ENCODE assay signal across 22 cellular contexts in the genomic region with DNA sequence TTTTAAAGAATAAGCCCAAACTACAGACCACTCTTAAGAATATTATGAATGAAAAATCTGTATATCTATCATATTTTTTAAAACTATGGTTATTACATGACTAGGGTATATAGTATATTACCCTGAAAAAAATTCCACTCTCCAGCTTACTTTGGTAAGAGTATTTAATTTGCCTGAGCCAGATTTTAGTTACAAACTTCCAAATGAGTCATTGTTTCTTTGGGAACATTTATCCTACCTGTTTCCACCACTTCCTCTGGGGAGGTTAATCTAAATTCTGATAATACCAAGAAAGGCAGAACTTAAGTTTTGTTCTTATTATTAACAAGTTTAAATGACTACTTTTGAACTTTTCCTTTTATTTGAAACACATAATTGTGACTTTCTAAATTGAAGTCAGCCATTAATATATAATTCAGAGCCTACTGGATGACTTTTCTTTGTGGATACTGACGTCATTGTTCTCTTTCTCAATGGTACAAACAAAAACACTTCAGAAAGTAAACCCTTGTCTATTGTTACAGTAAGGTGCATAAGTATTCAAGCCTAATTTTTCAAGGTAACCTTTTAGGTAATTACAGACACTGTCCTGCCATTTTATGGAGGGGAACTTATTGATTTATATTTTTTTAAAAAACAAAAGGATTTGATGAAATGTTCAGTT.
"Had no signal": no experiment of that assay in that cellular context is flagged by ENCODE, and none has a peak within 500 bp of the region (broad histone marks: within the 10 kb centered on the region; RNA-seq: fewer than 3 reads in every experiment).

No MANE protein-coding gene starts in this region.

- H3K27me3 ChIP-seq: foreskin keratinocyte, hepatocyte, right lobe of liver, tibial artery, upper lobe of right lung, vagina had no signal

- H3K27ac Mint-ChIP-seq: dendritic cell treated with granulocyte-macrophage colony-stimulating factor and Interleukin-4, amounts not matched to agents 40 ng/mL and 50 ng/mL, for 4 days; endodermal cell; naive thymus-derived CD4-positive, alpha-beta T cell; nephron progenitor cell; stimulated activated memory B cell treated with anti-CD40 and anti-IgM and Interleukin-4, amounts not matched to agents 10 μg/mL and 1 μg/mL and 100 μg/mL, for 72 hours; stimulated activated naive CD8-positive, alpha-beta T cell treated with anti-CD3 and anti-CD28 coated beads, Interleukin-15, Interleukin-2, amounts not matched to agents 100 ng/mL and 50 ng/mL, for 24 hours had no signal

- ATAC-seq: left cardiac atrium; lower lobe of right lung; naive thymus-derived CD4-positive, alpha-beta T cell; upper lobe of right lung had no signal

- H3K4me1 Mint-ChIP-seq: endodermal cell; naive thymus-derived CD4-positive, alpha-beta T cell; nephron progenitor cell; stimulated activated memory B cell treated with anti-CD40 and anti-IgM and Interleukin-4, amounts not matched to agents 10 μg/mL and 1 μg/mL and 100 μg/mL, for 72 hours had no signal

- H3K4me3 ChIP-seq: hepatocyte, left ventricle myocardium inferior, lower lobe of right lung, prostate gland, right lobe of liver, tibial artery, upper lobe of right lung, vagina had no signal

- H3K36me3 ChIP-seq: left ventricle myocardium inferior, lower lobe of right lung, prostate gland, right lobe of liver, tibial artery, upper lobe of right lung, vagina had no signal

- H3K36me3 Mint-ChIP-seq: naive thymus-derived CD4-positive, alpha-beta T cell; stimulated activated memory B cell treated with anti-CD40 and anti-IgM and Interleukin-4, amounts not matched to agents 10 μg/mL and 1 μg/mL and 100 μg/mL, for 72 hours had no signal

- H3K9me3 ChIP-seq: left ventricle myocardium inferior, lower lobe of right lung, prostate gland, right lobe of liver, tibial artery, upper lobe of right lung, vagina had no signal

- DNase-seq: endodermal cell; head of caudate nucleus; left cardiac atrium; left ventricle myocardium inferior; lower lobe of right lung; mesendoderm; naive thymus-derived CD4-positive, alpha-beta T cell; nephron progenitor cell; retina; right lobe of liver; stimulated activated CD4-positive, alpha-beta T cell treated with anti-CD3 and anti-CD28 coated beads, Interleukin-4, amount 100 ng/mL, for 24 hours; tibial artery; upper lobe of right lung had no signal

- H3K27ac ChIP-seq: foreskin keratinocyte, hepatocyte, left ventricle myocardium inferior, lower lobe of right lung, parathyroid adenoma, prostate gland, right lobe of liver, tibial artery, upper lobe of right lung, vagina had no signal

- H3K27me3 Mint-ChIP-seq: dendritic cell treated with granulocyte-macrophage colony-stimulating factor and Interleukin-4, amounts not matched to agents 40 ng/mL and 50 ng/mL, for 4 days; naive thymus-derived CD4-positive, alpha-beta T cell; stimulated activated memory B cell treated with anti-CD40 and anti-IgM and Interleukin-4, amounts not matched to agents 10 μg/mL and 1 μg/mL and 100 μg/mL, for 72 hours; stimulated activated naive CD8-positive, alpha-beta T cell treated with anti-CD3 and anti-CD28 coated beads, Interleukin-15, Interleukin-2, amounts not matched to agents 100 ng/mL and 50 ng/mL, for 24 hours had no signal

- H3K9me3 Mint-ChIP-seq: nephron progenitor cell had no signal

- H3K4me1 ChIP-seq: left ventricle myocardium inferior, lower lobe of right lung, parathyroid adenoma, prostate gland, right lobe of liver, tibial artery, upper lobe of right lung, vagina had no signal

- H3K4me3 Mint-ChIP-seq: dendritic cell treated with granulocyte-macrophage colony-stimulating factor and Interleukin-4, amounts not matched to agents 40 ng/mL and 50 ng/mL, for 4 days; endodermal cell; naive thymus-derived CD4-positive, alpha-beta T cell; nephron progenitor cell; stimulated activated memory B cell treated with anti-CD40 and anti-IgM and Interleukin-4, amounts not matched to agents 10 μg/mL and 1 μg/mL and 100 μg/mL, for 72 hours; stimulated activated naive CD8-positive, alpha-beta T cell treated with anti-CD3 and anti-CD28 coated beads, Interleukin-15, Interleukin-2, amounts not matched to agents 100 ng/mL and 50 ng/mL, for 24 hours had no signal

- FAIRE-seq: colon had no signal
